ENCODE assay signal across 1 cellular context in genomic region chr4:75895744-75896314, GRCh38.
TF ChIP-seq lines count a peak whose summit lies in the region.

No MANE protein-coding gene starts in this region.

TF ChIP-seq in GM23338, 12 proteins besides CTCF, POLR2A, EP300 and RAD21 (continued from another document):
- TF ChIP-seq POLR2AphosphoS5 (IDR thresholded peaks at IDR 0.05; ENCODE audit: low read depth) (no peak), ZNF114 (CRISPR knock-in tag; IDR thresholded peaks at IDR 0.05) (no peak), EZH2phosphoT487 (IDR thresholded peaks at IDR 0.05; ENCODE audit: unreplicated experiment) (no peak), EZH2 (IDR thresholded peaks at IDR 0.05; ENCODE audit: low read depth, unreplicated experiment) (no peak), STAT1 (IDR thresholded peaks at IDR 0.05; ENCODE audit: unreplicated experiment) (no peak), NANOG (IDR thresholded peaks at IDR 0.05; ENCODE audit: borderline replicate concordance) (no peak), REST (IDR thresholded peaks at IDR 0.05; ENCODE audit: unreplicated experiment) (no peak)
